Comparison of ENCODE assay signal across 8 cellular contexts in genomic region chr10:13536674-13537366, GRCh38. TPM values are rescaled to one million over a fixed set of nuclear protein-coding genes. Genes with fewer than 3 reads are reported as not detected.
DNase-seq lines count a peak whose midpoint lies in the region; ATAC-seq, FAIRE-seq and TF ChIP-seq lines count a peak whose summit lies in the region.

No MANE protein-coding gene starts in this region.

- no peaks in the 10 kb centered on the region for H3K9me3 ChIP-seq in ascending aorta

- intact Hi-C loops in ascending aorta (cut with DNase I) = no loop called here

- no peaks in the 10 kb centered on the region for H3K4me1 ChIP-seq in ascending aorta

- H3K27me3 ChIP-seq in ascending aorta = no peaks in the 10 kb centered on the region

- H3K27ac ChIP-seq in ascending aorta = no peak overlapping the region

- DNase-seq in CMK (ENCODE audit: low read depth) (peak; percentile 20), H54 (ENCODE audit: insufficient read length, low spot score) (peak; percentile 32), NCI-H446 treated with DMSO at 0.1 percent for 48 hours (lab: John Stamatoyannopoulos, UW) (peak; percentile 6), ascending aorta (ENCODE audit: low spot score in 2 of 2) (no peak), kidney glomerular epithelial cell (lab: John Stamatoyannopoulos, UW) (peak; percentile 40), occipital lobe (lab: John Stamatoyannopoulos, UW) (no peak), NCI-H2107 (lab: John Stamatoyannopoulos, UW) (no peak)
- peak; percentile 44 for DNase-seq in stimulated activated naive CD8-positive, alpha-beta T cell treated with anti-CD3 and anti-CD28 coated beads, Interleukin-15, Interleukin-2, amounts not matched to agents 100 U/mL and 50 U/mL, for 24 hours

- FAIRE-seq in H54 (lab: Jason Lieb, UNC) = peak; percentile 85

- peak in 2 of 3 experiments; percentile 30 to 47 for TF ChIP-seq CTCF in ascending aorta (IDR thresholded peaks at IDR 0.05)

- H3K36me3 ChIP-seq in ascending aorta = no peaks in the 10 kb centered on the region

- TF ChIP-seq POLR2A in H54 (IDR thresholded peaks at IDR 0.05; ENCODE audit: low read depth, low read length) = no peak

- ATAC-seq in stimulated activated naive CD8-positive, alpha-beta T cell treated with anti-CD3 and anti-CD28 coated beads, Interleukin-15, Interleukin-2, amounts not matched to agents 100 U/mL and 50 U/mL, for 24 hours = peak; percentile 84

- H3K4me3 ChIP-seq in ascending aorta = no peak overlapping the region

RNA-seq across cellular contexts. Expression of gene BEND7, which starts 8.0 kb away (rescaled TPM):
- total RNA-seq in ascending aorta (6.9 TPM), occipital lobe (4.8 TPM)

RNA-seq across cellular contexts. Expression of gene PRPF18, which starts 49.9 kb away (rescaled TPM):
- total RNA-seq in ascending aorta (3.4 TPM), occipital lobe (39.8 TPM)

Comparison
In these comparisons a context has a peak if more than half of its experiments do, and no peak if none do; other contexts are left out.
1. DNase-seq: peak in CMK (single experiment), H54 (single experiment), NCI-H446 treated with DMSO at 0.1 percent for 48 hours (single experiment), kidney glomerular epithelial cell (single experiment) and stimulated activated naive CD8-positive, alpha-beta T cell treated with anti-CD3 and anti-CD28 coated beads, Interleukin-15, Interleukin-2, amounts not matched to agents 100 U/mL and 50 U/mL, for 24 hours (single experiment); none in ascending aorta (0 of 2), occipital lobe (single experiment) and NCI-H2107 (single experiment).